10 cellular contexts compared by ENCODE assay signal in the genomic region with DNA sequence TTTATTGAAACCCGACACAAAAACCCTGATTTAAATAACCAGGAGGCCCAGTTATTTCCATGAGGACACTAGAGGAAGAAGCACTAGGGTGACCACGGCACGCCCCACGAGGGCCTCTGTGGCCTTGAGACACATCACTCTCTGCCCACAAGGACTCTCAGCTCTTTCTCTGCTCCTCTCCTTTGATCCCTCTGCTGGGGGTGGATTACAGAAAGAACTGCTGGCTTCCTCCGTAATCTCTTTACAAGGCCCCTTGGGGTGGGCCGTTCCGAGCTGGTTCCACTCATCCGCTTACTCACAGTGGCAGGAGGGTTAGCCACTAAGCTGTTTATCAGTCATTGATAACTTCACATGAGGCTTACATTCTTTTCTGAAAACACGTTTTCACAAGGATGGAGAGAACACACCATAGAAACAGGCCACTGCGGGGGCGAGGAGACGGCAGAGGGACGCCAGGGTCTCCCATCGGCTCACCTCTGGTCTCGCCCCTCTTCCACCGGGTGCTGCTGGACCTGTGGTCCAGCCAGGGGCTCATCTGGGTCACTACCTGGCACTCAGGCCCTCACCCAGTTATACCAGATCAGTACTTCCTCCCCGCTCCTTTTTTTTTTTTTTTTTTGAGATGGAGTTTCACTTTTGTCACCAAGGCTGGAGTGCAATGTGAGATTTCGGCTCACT. TPM values are rescaled to one million over a fixed set of nuclear protein-coding genes. Genes with fewer than 3 reads are reported as not detected.
DNase-seq lines count a peak whose midpoint lies in the region; ATAC-seq and TF ChIP-seq lines count a peak whose summit lies in the region.
"Had no signal": no experiment of that assay in that cellular context is flagged by ENCODE, and none has a peak within 500 bp of the region (broad histone marks: within the 10 kb centered on the region; RNA-seq: fewer than 3 reads in every experiment).

No MANE protein-coding gene starts in this region.

- peak overlapping the region; percentile 17 to 58 for H3K4me3 Mint-ChIP-seq in activated T-cell treated with anti-CD3 and anti-CD28 coated beads, Interleukin-2, amount 50 U/mL, for 72 hours
- H3K4me3 Mint-ChIP-seq in WTC11: no peak overlapping the region
- H3K4me3 Mint-ChIP-seq in stimulated activated naive CD8-positive, alpha-beta T cell treated with anti-CD3 and anti-CD28 coated beads, Interleukin-15, amount 100 ng/mL, for 72 hours: peak overlapping the region; percentile 7 to 18

- no peaks in the 10 kb centered on the region for H3K9me3 Mint-ChIP-seq in activated T-cell treated with anti-CD3 and anti-CD28 coated beads, Interleukin-2, amount 50 U/mL, for 72 hours
- no peaks in the 10 kb centered on the region for H3K9me3 Mint-ChIP-seq in WTC11
- H3K9me3 Mint-ChIP-seq in stimulated activated naive CD8-positive, alpha-beta T cell treated with anti-CD3 and anti-CD28 coated beads, Interleukin-15, amount 100 ng/mL, for 72 hours: no peaks in the 10 kb centered on the region

- H3K36me3 Mint-ChIP-seq in activated T-cell treated with anti-CD3 and anti-CD28 coated beads, Interleukin-2, amount 50 U/mL, for 72 hours (ENCODE audit: insufficient read depth in 2 of 2): peaks cover 0 to under 1% of the 10 kb centered on the region in 2 donors
- no peaks in the 10 kb centered on the region for H3K36me3 Mint-ChIP-seq in WTC11

- peak; percentile 33 to 72 for ATAC-seq in activated T-cell treated with anti-CD3 and anti-CD28 coated beads, Interleukin-2, amount 50 U/mL, for 72 hours (replicated peaks in 1 of 2)
- ATAC-seq in WTC11 (no peak), GM18870 (IDR thresholded peaks at IDR 0.05; ENCODE audit: unreplicated experiment) (no peak)
- peak; percentile 68 for ATAC-seq in stimulated activated naive CD8-positive, alpha-beta T cell treated with anti-CD3 and anti-CD28 coated beads, Interleukin-15, amount 100 ng/mL, for 72 hours

- POLR2A ChIA-PET in WTC11 (lab: Charles Lee): no interaction called here

- H3K27me3 Mint-ChIP-seq in activated T-cell treated with anti-CD3 and anti-CD28 coated beads, Interleukin-2, amount 50 U/mL, for 72 hours (ENCODE audit: low read depth): no peaks in the 10 kb centered on the region
- no peaks in the 10 kb centered on the region for H3K27me3 Mint-ChIP-seq in WTC11 (ENCODE audit: low read depth)
- H3K27me3 Mint-ChIP-seq in stimulated activated naive CD8-positive, alpha-beta T cell treated with anti-CD3 and anti-CD28 coated beads, Interleukin-15, amount 100 ng/mL, for 72 hours: no peaks in the 10 kb centered on the region

- CTCF ChIA-PET in WTC11 (lab: Charles Lee): interaction anchor here (0.6 kb wide), 1 partner anchor 148 kb away, joined by 4 read pairs; no protein-coding TSS in a partner anchor

- peaks cover 41% of the 10 kb centered on the region for H3K4me1 Mint-ChIP-seq in activated T-cell treated with anti-CD3 and anti-CD28 coated beads, Interleukin-2, amount 50 U/mL, for 72 hours (ENCODE audit: low read depth)
- H3K4me1 Mint-ChIP-seq in WTC11: 0 out of 2 replicates have a peak, but pooled peaks cover 4% of the 10 kb centered on the region
- H3K4me1 Mint-ChIP-seq in stimulated activated naive CD8-positive, alpha-beta T cell treated with anti-CD3 and anti-CD28 coated beads, Interleukin-15, amount 100 ng/mL, for 72 hours: peaks cover 60% of the 10 kb centered on the region

- no peak for TF ChIP-seq CTCF in WTC11 (IDR thresholded peaks at IDR 0.05)

- H3K27ac Mint-ChIP-seq in activated T-cell treated with anti-CD3 and anti-CD28 coated beads, Interleukin-2, amount 50 U/mL, for 72 hours: peak overlapping the region; percentile 70
- H3K27ac Mint-ChIP-seq in WTC11: peak overlapping the region; percentile 65
- H3K27ac Mint-ChIP-seq in stimulated activated naive CD8-positive, alpha-beta T cell treated with anti-CD3 and anti-CD28 coated beads, Interleukin-15, amount 100 ng/mL, for 72 hours: peak overlapping the region in 1 of 2 donors; percentile 92

- DNase-seq in activated T-cell treated with anti-CD3 and anti-CD28 coated beads, Interleukin-2, amount 50 U/mL, for 72 hours: peak in 1 of 2 donors; percentile 30
- DNase-seq in activated T-cell treated with anti-CD3 and anti-CD28 coated beads, Interleukin-2, amount 50 U/mL, for 1 hour: no peak
- DNase-seq in WTC11 (ENCODE audit: low spot score): no peak
- DNase-seq in iris pigment epithelial cell (ENCODE audit: low read depth): peak; percentile 59
- peak in 1 of 2 donors; percentile 37 for DNase-seq in stimulated activated naive CD8-positive, alpha-beta T cell treated with anti-CD3 and anti-CD28 coated beads, Interleukin-15, amount 100 ng/mL, for 72 hours
- DNase-seq in NOMO-1 treated with DMSO at 0.1 percent for 48 hours (lab: John Stamatoyannopoulos, UW; ENCODE audit: unreplicated experiment): no peak
- DNase-seq in medulla oblongata (ENCODE audit: extremely low spot score): no peak
- DNase-seq: activated CD4-positive, alpha-beta T cell treated with anti-CD3 and anti-CD28 coated beads, Interleukin-2, amount 50 U/mL, for 1 hour; nucleus accumbens had no signal

TF ChIP-seq in WTC11, 78 proteins besides CTCF, POLR2A, EP300 and RAD21 (continues in another document):
- TF ChIP-seq KAT7 (CRISPR knock-in tag; IDR thresholded peaks at IDR 0.05; ENCODE audit: borderline replicate concordance) (no peak), JUN (CRISPR knock-in tag; IDR thresholded peaks at IDR 0.05) (no peak), ZNF121 (CRISPR knock-in tag; IDR thresholded peaks at IDR 0.05) (no peak)
- TF ChIP-seq, protein P1, sequence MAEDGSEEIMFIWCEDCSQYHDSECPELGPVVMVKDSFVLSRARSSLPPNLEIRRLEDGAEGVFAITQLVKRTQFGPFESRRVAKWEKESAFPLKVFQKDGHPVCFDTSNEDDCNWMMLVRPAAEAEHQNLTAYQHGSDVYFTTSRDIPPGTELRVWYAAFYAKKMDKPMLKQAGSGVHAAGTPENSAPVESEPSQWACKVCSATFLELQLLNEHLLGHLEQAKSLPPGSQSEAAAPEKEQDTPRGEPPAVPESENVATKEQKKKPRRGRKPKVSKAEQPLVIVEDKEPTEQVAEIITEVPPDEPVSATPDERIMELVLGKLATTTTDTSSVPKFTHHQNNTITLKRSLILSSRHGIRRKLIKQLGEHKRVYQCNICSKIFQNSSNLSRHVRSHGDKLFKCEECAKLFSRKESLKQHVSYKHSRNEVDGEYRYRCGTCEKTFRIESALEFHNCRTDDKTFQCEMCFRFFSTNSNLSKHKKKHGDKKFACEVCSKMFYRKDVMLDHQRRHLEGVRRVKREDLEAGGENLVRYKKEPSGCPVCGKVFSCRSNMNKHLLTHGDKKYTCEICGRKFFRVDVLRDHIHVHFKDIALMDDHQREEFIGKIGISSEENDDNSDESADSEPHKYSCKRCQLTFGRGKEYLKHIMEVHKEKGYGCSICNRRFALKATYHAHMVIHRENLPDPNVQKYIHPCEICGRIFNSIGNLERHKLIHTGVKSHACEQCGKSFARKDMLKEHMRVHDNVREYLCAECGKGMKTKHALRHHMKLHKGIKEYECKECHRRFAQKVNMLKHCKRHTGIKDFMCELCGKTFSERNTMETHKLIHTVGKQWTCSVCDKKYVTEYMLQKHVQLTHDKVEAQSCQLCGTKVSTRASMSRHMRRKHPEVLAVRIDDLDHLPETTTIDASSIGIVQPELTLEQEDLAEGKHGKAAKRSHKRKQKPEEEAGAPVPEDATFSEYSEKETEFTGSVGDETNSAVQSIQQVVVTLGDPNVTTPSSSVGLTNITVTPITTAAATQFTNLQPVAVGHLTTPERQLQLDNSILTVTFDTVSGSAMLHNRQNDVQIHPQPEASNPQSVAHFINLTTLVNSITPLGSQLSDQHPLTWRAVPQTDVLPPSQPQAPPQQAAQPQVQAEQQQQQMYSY (CRISPR knock-in tag; IDR thresholded peaks at IDR 0.05): no peak
- TF ChIP-seq, protein P2, sequence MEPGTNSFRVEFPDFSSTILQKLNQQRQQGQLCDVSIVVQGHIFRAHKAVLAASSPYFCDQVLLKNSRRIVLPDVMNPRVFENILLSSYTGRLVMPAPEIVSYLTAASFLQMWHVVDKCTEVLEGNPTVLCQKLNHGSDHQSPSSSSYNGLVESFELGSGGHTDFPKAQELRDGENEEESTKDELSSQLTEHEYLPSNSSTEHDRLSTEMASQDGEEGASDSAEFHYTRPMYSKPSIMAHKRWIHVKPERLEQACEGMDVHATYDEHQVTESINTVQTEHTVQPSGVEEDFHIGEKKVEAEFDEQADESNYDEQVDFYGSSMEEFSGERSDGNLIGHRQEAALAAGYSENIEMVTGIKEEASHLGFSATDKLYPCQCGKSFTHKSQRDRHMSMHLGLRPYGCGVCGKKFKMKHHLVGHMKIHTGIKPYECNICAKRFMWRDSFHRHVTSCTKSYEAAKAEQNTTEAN (CRISPR knock-in tag; IDR thresholded peaks at IDR 0.05): no peak
- TF ChIP-seq, protein P3, sequence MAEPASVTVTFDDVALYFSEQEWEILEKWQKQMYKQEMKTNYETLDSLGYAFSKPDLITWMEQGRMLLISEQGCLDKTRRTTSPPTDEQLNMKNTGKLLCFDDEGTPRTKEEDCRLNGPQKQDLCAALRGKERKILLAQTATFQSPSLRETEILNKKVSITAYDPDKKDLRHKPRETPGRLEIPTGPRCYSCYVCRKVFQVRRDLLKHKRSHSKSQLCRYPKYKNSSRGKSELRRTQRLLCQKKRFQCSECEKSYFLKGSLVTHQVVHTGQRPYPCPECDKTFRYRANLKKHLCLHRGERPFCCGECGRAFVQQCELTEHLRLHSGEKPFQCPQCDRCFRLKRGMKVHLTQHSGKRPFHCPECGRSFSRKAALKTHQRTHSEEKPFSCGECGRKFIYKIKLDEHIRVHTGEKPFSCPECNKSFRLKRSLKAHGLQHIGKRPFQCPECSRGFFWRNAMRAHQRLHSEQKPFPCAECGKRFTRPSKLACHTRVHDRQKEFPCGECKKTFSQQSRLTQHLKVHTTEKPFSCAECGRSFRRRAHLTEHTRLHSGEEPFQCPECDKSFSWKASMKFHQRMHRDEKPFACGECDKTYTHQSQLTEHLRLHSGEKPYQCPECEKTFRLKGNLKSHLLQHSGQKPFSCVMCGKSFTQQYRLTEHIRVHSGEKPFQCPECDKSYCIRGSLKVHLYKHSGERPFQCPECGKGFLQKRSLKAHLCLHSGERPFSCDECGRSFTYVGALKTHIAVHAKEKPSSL (CRISPR knock-in tag; conservative IDR thresholded peaks at IDR 0.05): no peak
- TF ChIP-seq, protein P4, sequence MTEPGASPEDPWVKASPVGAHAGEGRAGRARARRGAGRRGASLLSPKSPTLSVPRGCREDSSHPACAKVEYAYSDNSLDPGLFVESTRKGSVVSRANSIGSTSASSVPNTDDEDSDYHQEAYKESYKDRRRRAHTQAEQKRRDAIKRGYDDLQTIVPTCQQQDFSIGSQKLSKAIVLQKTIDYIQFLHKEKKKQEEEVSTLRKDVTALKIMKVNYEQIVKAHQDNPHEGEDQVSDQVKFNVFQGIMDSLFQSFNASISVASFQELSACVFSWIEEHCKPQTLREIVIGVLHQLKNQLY (CRISPR knock-in tag; IDR thresholded peaks at IDR 0.05): no peak

RNA-seq across cellular contexts. Expression of a gene that starts 17.6 kb away (rescaled TPM):
- 100 to 1,000 TPM; 120 to 153 TPM for total RNA-seq in activated T-cell treated with anti-CD3 and anti-CD28 coated beads, Interleukin-2, amount 50 U/mL, for 72 hours
- 30.6 to 42.5 TPM (median 40.7 TPM) in 3 replicates for total RNA-seq in WTC11 (2021)

Comparison
In these comparisons a context has a peak if more than half of its experiments do, and no peak if none do; other contexts are left out.
1. ATAC-seq: peak in activated T-cell treated with anti-CD3 and anti-CD28 coated beads, Interleukin-2, amount 50 U/mL, for 72 hours (2 of 2) and stimulated activated naive CD8-positive, alpha-beta T cell treated with anti-CD3 and anti-CD28 coated beads, Interleukin-15, amount 100 ng/mL, for 72 hours (single experiment); none in WTC11 (single experiment) and GM18870 (single experiment).